16 cellular contexts compared by ENCODE assay signal in the genomic region with DNA sequence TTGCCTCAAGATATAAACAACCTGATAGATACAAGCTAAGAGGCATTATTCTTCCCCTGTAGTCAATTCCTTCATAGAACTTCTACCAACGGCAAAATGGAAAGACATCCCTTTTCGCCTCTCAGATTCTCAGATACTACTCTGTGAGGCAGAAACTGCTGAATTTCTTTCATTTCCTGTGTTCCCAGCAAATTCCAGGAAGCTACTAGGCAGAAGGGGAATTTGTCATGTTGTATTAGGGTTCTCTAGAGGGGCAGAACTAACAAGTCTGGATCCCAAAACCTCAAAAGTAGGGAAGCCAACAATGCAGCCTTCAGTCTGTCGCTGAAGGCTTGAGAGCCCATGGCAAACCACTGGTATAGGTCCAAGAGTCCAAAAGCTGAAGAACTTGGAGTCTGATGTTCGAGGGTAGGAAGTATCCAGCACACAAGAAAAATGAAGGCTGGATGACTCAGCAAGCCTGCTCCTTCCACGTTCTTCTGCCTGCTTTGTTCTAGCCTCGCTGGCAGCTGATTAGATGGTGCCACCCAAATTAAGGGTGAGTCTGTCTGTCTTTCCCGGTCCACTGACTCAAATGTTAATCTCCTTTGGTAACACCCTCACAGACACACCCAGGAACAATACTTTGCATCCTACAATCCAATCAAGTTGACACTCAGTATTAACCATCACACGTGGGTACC. TPM values are rescaled to one million over a fixed set of nuclear protein-coding genes. Genes with fewer than 3 reads are reported as not detected.
DNase-seq lines count a peak whose midpoint lies in the region; ATAC-seq and TF ChIP-seq lines count a peak whose summit lies in the region.
"Had no signal": no experiment of that assay in that cellular context is flagged by ENCODE, and none has a peak within 500 bp of the region (broad histone marks: within the 10 kb centered on the region; RNA-seq: fewer than 3 reads in every experiment).

No MANE protein-coding gene starts in this region.

- peak; percentile 23 for ATAC-seq in Right ventricle myocardium inferior
- peak in 3 of 4 donors; percentile 23 to 44 (median 33) for ATAC-seq in right lobe of liver
- ATAC-seq in GM18873 (IDR thresholded peaks at IDR 0.05; ENCODE audit: low FRiP score, unreplicated experiment) = no peak
- ATAC-seq: activated T-cell treated with anti-CD3 and anti-CD28 coated beads, Interleukin-2, amount 50 U/mL, for 72 hours; natural killer cell treated with Interleukin-12 subunit alpha and Interleukin-12 subunit beta and Interleukin-15 and Interleukin-18, amount 100 ng/mL, for 72 hours; Panc1 had no signal

- DNase-seq in Right ventricle myocardium inferior (ENCODE audit: missing footprints) (no peak), cardiac septum (ENCODE audit: low spot score) (no peak), epithelial cell of esophagus (ENCODE audit: low read depth) (peak; percentile 69), right lobe of liver (no peak), DMS53 treated with DMSO at 0.1 percent for 48 hours (lab: John Stamatoyannopoulos, UW; ENCODE audit: unreplicated experiment) (no peak), NCI-H2171 (lab: John Stamatoyannopoulos, UW) (no peak)
- DNase-seq in effector CD8-positive, alpha-beta T cell (lab: John Stamatoyannopoulos, UW) = no peak
- DNase-seq: activated CD4-positive, alpha-beta T cell treated with anti-CD3 and anti-CD28 coated beads, Interleukin-2, amount 10 ng/mL, durations not matched to agents 7 days and 5 days; activated T-cell treated with anti-CD3 and anti-CD28 coated beads, Interleukin-2, amount 50 U/mL, for 72 hours; glutamatergic neuron; kidney glomerular epithelial cell; small intestine had no signal

- intact Hi-C loops in Right ventricle myocardium inferior (cut with DNase I) = no loop called here
- intact Hi-C loops in cardiac septum (cut with DNase I) = no loop called here
- intact Hi-C loops in right lobe of liver (cut with DNase I) = no loop called here

- H3K4me3 ChIP-seq in epithelial cell of esophagus (ENCODE audit: low read length) (no peak overlapping the region), right lobe of liver (no peak overlapping the region)
- H3K4me3 ChIP-seq: adrenal gland had no signal

- 43% methylated on average over 6 of the region's 8 CpGs for WGBS in right lobe of liver (ENCODE audit: insufficient coverage, low coverage, low lambda C conversion rate, missing lambda C conversion rate)

- no peaks in the 10 kb centered on the region for H3K9me3 ChIP-seq in right lobe of liver

- TF ChIP-seq CTCF in epithelial cell of esophagus (IDR thresholded peaks at IDR 0.05; ENCODE audit: insufficient read depth, low read depth, low read length, missing control alignments) = no peak
- TF ChIP-seq CTCF in right lobe of liver (IDR thresholded peaks at IDR 0.05) = no peak

- TF ChIP-seq POLR2A in right lobe of liver (IDR thresholded peaks at IDR 0.05) = no peak

- no peaks in the 10 kb centered on the region for H3K4me1 ChIP-seq in right lobe of liver

- H3K27ac ChIP-seq in right lobe of liver = peak overlapping the region in 1 of 3 donors; percentile 4

- H3K36me3 ChIP-seq in right lobe of liver = no peaks in the 10 kb centered on the region
- H3K36me3 ChIP-seq: adrenal gland had no signal

- no peaks in the 10 kb centered on the region for H3K27me3 ChIP-seq in right lobe of liver
- H3K27me3 ChIP-seq: adrenal gland had no signal

RNA-seq across cellular contexts. Expression of gene RNF180, which starts 15.2 kb away (rescaled TPM):
- 11.0 TPM for total RNA-seq in Right ventricle myocardium inferior
- 13.7 TPM for total RNA-seq in cardiac septum
- 1 to 10 TPM; 3.8 to 6.7 (median 6.0) TPM for total RNA-seq in right lobe of liver
- total RNA-seq: activated CD4-positive, alpha-beta T cell treated with anti-CD3 and anti-CD28 coated beads, Interleukin-2, amount 10 ng/mL, durations not matched to agents 7 days and 5 days; activated T-cell treated with anti-CD3 and anti-CD28 coated beads, Interleukin-2, amount 50 U/mL, for 72 hours; natural killer cell treated with Interleukin-12 subunit alpha and Interleukin-12 subunit beta and Interleukin-15 and Interleukin-18, amount 100 ng/mL, for 72 hours had no signal
